In the genomic region with DNA sequence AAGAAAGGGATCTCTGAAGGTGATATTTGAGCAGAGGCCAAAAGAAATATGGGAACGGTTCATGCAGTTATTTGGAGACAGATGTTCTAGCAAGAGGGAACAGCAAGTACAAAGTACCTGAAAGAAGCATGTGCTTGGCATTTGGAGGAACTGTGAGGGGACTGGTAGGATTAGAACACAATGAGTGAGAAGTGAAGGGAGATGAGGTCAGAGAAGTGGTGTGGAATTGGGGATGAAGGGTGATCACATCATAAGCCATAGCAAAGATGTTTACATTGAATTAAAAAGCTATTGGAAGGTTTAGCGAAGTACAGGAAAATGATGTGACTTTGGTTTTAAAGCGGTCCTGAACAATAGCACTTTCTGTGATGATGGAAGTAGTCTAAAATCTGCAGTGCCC, we compare ENCODE assay signal across 2 cellular contexts.
TF ChIP-seq lines count a peak whose summit lies in the region.

No MANE protein-coding gene starts in this region.

TF ChIP-seq in HepG2, 621 proteins besides CTCF, POLR2A, EP300 and RAD21 (continued from another document):
- TF ChIP-seq ZNF562 (CRISPR knock-in tag; IDR thresholded peaks at IDR 0.05; ENCODE audit: borderline replicate concordance) = no peak
- TF ChIP-seq, protein P1, sequence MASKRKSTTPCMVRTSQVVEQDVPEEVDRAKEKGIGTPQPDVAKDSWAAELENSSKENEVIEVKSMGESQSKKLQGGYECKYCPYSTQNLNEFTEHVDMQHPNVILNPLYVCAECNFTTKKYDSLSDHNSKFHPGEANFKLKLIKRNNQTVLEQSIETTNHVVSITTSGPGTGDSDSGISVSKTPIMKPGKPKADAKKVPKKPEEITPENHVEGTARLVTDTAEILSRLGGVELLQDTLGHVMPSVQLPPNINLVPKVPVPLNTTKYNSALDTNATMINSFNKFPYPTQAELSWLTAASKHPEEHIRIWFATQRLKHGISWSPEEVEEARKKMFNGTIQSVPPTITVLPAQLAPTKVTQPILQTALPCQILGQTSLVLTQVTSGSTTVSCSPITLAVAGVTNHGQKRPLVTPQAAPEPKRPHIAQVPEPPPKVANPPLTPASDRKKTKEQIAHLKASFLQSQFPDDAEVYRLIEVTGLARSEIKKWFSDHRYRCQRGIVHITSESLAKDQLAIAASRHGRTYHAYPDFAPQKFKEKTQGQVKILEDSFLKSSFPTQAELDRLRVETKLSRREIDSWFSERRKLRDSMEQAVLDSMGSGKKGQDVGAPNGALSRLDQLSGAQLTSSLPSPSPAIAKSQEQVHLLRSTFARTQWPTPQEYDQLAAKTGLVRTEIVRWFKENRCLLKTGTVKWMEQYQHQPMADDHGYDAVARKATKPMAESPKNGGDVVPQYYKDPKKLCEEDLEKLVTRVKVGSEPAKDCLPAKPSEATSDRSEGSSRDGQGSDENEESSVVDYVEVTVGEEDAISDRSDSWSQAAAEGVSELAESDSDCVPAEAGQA (IDR thresholded peaks at IDR 0.05; ENCODE audit: low read depth) = no peak
- TF ChIP-seq, protein P1 (CRISPR knock-in tag; IDR thresholded peaks at IDR 0.05; ENCODE audit: borderline replicate concordance) = no peak
TF ChIP-seq in HepG2: peak in this region for 0.

TF ChIP-seq in WTC11, 78 proteins besides CTCF, POLR2A, EP300 and RAD21 (continued from another document):
- TF ChIP-seq, protein P2, sequence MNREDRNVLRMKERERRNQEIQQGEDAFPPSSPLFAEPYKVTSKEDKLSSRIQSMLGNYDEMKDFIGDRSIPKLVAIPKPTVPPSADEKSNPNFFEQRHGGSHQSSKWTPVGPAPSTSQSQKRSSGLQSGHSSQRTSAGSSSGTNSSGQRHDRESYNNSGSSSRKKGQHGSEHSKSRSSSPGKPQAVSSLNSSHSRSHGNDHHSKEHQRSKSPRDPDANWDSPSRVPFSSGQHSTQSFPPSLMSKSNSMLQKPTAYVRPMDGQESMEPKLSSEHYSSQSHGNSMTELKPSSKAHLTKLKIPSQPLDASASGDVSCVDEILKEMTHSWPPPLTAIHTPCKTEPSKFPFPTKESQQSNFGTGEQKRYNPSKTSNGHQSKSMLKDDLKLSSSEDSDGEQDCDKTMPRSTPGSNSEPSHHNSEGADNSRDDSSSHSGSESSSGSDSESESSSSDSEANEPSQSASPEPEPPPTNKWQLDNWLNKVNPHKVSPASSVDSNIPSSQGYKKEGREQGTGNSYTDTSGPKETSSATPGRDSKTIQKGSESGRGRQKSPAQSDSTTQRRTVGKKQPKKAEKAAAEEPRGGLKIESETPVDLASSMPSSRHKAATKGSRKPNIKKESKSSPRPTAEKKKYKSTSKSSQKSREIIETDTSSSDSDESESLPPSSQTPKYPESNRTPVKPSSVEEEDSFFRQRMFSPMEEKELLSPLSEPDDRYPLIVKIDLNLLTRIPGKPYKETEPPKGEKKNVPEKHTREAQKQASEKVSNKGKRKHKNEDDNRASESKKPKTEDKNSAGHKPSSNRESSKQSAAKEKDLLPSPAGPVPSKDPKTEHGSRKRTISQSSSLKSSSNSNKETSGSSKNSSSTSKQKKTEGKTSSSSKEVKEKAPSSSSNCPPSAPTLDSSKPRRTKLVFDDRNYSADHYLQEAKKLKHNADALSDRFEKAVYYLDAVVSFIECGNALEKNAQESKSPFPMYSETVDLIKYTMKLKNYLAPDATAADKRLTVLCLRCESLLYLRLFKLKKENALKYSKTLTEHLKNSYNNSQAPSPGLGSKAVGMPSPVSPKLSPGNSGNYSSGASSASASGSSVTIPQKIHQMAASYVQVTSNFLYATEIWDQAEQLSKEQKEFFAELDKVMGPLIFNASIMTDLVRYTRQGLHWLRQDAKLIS (CRISPR knock-in tag; IDR thresholded peaks at IDR 0.05; ENCODE audit: borderline replicate concordance) = no peak
- TF ChIP-seq MXD4 (CRISPR knock-in tag; IDR thresholded peaks at IDR 0.05; ENCODE audit: borderline replicate concordance) (no peak), NFATC4 (CRISPR knock-in tag; IDR thresholded peaks at IDR 0.05) (no peak), FOXK1 (CRISPR knock-in tag; IDR thresholded peaks at IDR 0.05) (no peak), CREB1 (CRISPR knock-in tag; IDR thresholded peaks at IDR 0.05) (no peak), NFYB (CRISPR knock-in tag; conservative IDR thresholded peaks at IDR 0.05; ENCODE audit: low read depth) (no peak)
- TF ChIP-seq, protein P3, sequence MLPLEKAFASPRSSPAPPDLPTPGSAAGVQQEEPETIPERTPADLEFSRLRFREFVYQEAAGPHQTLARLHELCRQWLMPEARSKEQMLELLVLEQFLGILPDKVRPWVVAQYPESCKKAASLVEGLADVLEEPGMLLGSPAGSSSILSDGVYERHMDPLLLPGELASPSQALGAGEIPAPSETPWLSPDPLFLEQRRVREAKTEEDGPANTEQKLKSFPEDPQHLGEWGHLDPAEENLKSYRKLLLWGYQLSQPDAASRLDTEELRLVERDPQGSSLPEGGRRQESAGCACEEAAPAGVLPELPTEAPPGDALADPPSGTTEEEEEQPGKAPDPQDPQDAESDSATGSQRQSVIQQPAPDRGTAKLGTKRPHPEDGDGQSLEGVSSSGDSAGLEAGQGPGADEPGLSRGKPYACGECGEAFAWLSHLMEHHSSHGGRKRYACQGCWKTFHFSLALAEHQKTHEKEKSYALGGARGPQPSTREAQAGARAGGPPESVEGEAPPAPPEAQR (CRISPR knock-in tag; IDR thresholded peaks at IDR 0.05) = no peak
TF ChIP-seq in WTC11: peak in this region for 0.
